11 cellular contexts compared by ENCODE assay signal in the genomic region with DNA sequence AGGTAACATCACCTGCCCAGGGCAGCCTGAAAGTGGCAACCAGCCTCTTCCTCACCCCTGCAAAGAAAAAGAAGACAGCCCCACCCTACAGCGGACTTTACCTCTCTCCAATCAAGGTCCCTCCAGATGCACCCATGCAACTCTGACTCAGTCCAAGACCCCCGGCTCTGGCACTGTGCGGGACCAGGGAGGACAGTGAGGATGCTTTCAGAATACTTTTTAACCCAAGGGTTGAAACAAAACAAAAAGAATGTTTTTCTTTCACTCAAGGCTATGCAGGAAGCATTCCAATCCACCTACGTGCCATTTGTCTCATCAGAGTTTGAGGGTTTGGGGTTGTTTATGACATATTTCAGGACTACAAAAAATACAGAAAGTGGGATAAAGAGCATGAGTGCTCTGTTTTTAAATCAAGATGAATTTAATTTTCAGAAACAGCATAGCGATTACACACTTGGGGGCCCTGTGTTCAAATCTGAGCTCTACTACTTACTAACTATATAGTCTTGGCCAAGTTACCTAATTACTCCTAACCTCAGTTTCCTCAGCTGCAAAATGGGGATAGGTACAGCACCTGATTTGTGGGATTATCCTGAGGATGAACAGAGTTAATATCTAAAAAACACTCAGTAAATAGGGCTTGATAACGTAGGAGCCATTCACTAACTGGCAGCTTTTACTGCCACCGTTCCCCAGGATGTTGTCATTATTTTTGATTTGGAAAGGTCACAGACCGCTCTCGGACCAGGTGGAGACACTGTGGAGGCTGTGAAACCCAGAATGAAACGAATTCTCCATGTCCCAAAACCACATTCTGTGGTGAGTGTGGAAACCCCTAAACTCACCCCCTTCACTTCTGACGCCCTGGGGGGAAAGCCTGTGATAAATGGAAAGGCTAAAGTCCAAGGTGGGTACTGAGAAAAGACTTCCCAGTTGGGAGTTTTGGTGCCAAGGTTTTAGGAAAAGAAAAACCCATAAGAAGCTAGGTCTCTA. TPM values are rescaled to one million over a fixed set of nuclear protein-coding genes. Genes with fewer than 3 reads are reported as not detected.
DNase-seq lines count a peak whose midpoint lies in the region; ATAC-seq and TF ChIP-seq lines count a peak whose summit lies in the region.
"Had no signal": no experiment of that assay in that cellular context is flagged by ENCODE, and none has a peak within 500 bp of the region (broad histone marks: within the 10 kb centered on the region; RNA-seq: fewer than 3 reads in every experiment).

No MANE protein-coding gene starts in this region.

- TF ChIP-seq CTCF in VCaP (conservative IDR thresholded peaks at IDR 0.05) (no peak), fibroblast of mammary gland (conservative IDR thresholded peaks at IDR 0.05; ENCODE audit: control insufficient read depth, insufficient read depth, low read depth, low read length) (no peak)

- DNase-seq in Caki2 (ENCODE audit: low read depth) (peak; percentile 89), fibroblast of mammary gland (ENCODE audit: low read depth) (peak; percentile 87), sciatic nerve (ENCODE audit: low spot score) (peak; percentile 47), SIG-M5 treated with dmso at 0.1 percent for 504 hours (lab: John Stamatoyannopoulos, UW; ENCODE audit: unreplicated experiment) (no peak)
- DNase-seq in stimulated activated CD4-positive, alpha-beta T cell treated with anti-CD3 and anti-CD28 coated beads, Interleukin-4, amount 100 ng/mL, for 1 hour = no peak
- DNase-seq in activated CD4-positive, alpha-beta T cell treated with anti-CD3 and anti-CD28 coated beads for 4 hours = no peak
- DNase-seq: COR-L47, naive B cell had no signal

- ATAC-seq in sciatic nerve = no peak
- no peak for ATAC-seq in GM18511 (IDR thresholded peaks at IDR 0.05; ENCODE audit: unreplicated experiment)

- intact Hi-C loops in sciatic nerve (cut with DNase I) = no loop called here

- in situ Hi-C loops in Caki2 (cut with HindIII; ENCODE audit: low pct_unique_long_range_greater_than_20kb, low sequenced_read_pairs) = no loop called here

- no peak overlapping the region for H3K4me3 ChIP-seq in fibroblast of mammary gland (ENCODE audit: control insufficient read depth, low read depth, low read length)
- H3K4me3 ChIP-seq: SK-N-MC had no signal

- peak overlapping the region; percentile 89; the same call in 1 of the 2 replicates for H3K27ac ChIP-seq in VCaP
- H3K27ac ChIP-seq: SK-N-MC had no signal

RNA-seq across cellular contexts. Expression of gene PLAAT3, which starts 5.6 kb away (rescaled TPM):
- 163 and 198 TPM in 2 replicates for total RNA-seq in Caki2 (2014; rRNA removed; shearing (Covaris generic); ENCODE audit: low replicate concordance)
- total RNA-seq in sciatic nerve = 158 TPM

RNA-seq across cellular contexts. Expression of gene PLAAT2, which starts 45.5 kb away (rescaled TPM):
- 3.4 TPM in 1 of 2 replicates, not detected in the other for total RNA-seq in Caki2 (2014; rRNA removed; shearing (Covaris generic); ENCODE audit: low replicate concordance)
- not detected for total RNA-seq in sciatic nerve

Comparison
In these comparisons a context has a peak if more than half of its experiments do, and no peak if none do; other contexts are left out.
1. DNase-seq: peak in Caki2 (single experiment), fibroblast of mammary gland (single experiment) and sciatic nerve (single experiment); none in SIG-M5 treated with dmso at 0.1 percent for 504 hours (single experiment), stimulated activated CD4-positive, alpha-beta T cell treated with anti-CD3 and anti-CD28 coated beads, Interleukin-4, amount 100 ng/mL, for 1 hour (single experiment) and activated CD4-positive, alpha-beta T cell treated with anti-CD3 and anti-CD28 coated beads for 4 hours (0 of 2).